In the genomic region with DNA sequence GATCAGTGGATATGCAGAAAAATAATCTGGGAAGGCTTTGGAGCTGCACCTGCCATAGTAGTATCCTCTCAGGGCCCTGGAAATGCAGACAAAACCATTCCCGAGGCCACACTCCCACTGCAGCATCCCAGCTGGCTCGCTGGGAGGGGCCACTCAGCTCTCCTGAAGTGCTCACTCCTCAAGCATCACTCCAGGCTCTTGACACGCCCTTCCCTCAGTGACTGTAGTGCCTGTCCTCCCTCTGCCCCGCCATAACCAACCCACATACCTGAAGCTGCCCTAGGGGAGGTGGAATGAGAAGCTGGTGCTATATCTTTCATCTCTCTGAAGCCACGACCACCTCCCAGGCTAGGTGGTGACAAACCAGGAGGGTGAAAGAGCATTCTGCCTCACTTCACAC, we compare ENCODE assay signal across 15 cellular contexts. TPM values are rescaled to one million over a fixed set of nuclear protein-coding genes. Genes with fewer than 3 reads are reported as not detected.
DNase-seq lines count a peak whose midpoint lies in the region; ATAC-seq and TF ChIP-seq lines count a peak whose summit lies in the region.
"Had no signal": no experiment of that assay in that cellular context is flagged by ENCODE, and none has a peak within 500 bp of the region (broad histone marks: within the 10 kb centered on the region; RNA-seq: fewer than 3 reads in every experiment).

No MANE protein-coding gene starts in this region.

- peaks cover 45% of the 10 kb centered on the region for H3K27me3 ChIP-seq in upper lobe of right lung

- no peak for TF ChIP-seq CTCF in upper lobe of right lung (IDR thresholded peaks at IDR 0.05)

- no peak overlapping the region for H3K27ac ChIP-seq in upper lobe of right lung
- H3K27ac ChIP-seq: Peyer's patch had no signal

- H3K9me3 ChIP-seq in upper lobe of right lung = no peaks in the 10 kb centered on the region
- H3K9me3 ChIP-seq: Caco-2, Peyer's patch had no signal

- DNase-seq in NCI-H748 (lab: John Stamatoyannopoulos, UW; ENCODE audit: unreplicated experiment) (peak; percentile 5), NCI-H748 treated with DMSO at 0.1 percent for 48 hours (lab: John Stamatoyannopoulos, UW) (no peak), NCI-H2107 treated with DMSO at 0.1 percent for 48 hours (lab: John Stamatoyannopoulos, UW; ENCODE audit: unreplicated experiment) (peak; percentile 88), NCI-H524 treated with DMSO at 0.1 percent for 48 hours (lab: John Stamatoyannopoulos, UW) (peak; percentile 32), upper lobe of right lung (peak; percentile 74), kidney tubule cell (ENCODE audit: low spot score) (no peak)
- DNase-seq: Caco-2, GF-D8, MM.1S, NCI-H146, Peyer's patch, Right ventricle myocardium superior had no signal

- ATAC-seq in upper lobe of right lung = peak; percentile 83
- no peak for ATAC-seq in GM18907 (IDR thresholded peaks at IDR 0.05; ENCODE audit: unreplicated experiment)
- no peak for ATAC-seq in HG03521 (IDR thresholded peaks at IDR 0.05; ENCODE audit: unreplicated experiment)
- ATAC-seq: SK-N-SH treated with all-trans-retinoic acid at 6 μM for 48 hours had no signal

- H3K36me3 ChIP-seq in upper lobe of right lung = no peaks in the 10 kb centered on the region
- H3K36me3 ChIP-seq: Peyer's patch had no signal

- peaks cover 14% of the 10 kb centered on the region for H3K4me1 ChIP-seq in upper lobe of right lung

- no peak overlapping the region for H3K4me3 ChIP-seq in upper lobe of right lung
- H3K4me3 ChIP-seq: Peyer's patch had no signal

- intact Hi-C loops in upper lobe of right lung (cut with DNase I) = no loop called here

RNA-seq across cellular contexts. Expression of gene DSCAML1, which starts 4.8 kb away (rescaled TPM):
- total RNA-seq in upper lobe of right lung = 1.3 TPM
- total RNA-seq: Caco-2 had no signal

RNA-seq across cellular contexts. Expression of gene FXYD2, which starts 32.3 kb away (rescaled TPM):
- 3.6 TPM for total RNA-seq in upper lobe of right lung

Comparison
In these comparisons a context has a peak if more than half of its experiments do, and no peak if none do; other contexts are left out.
1. DNase-seq: peak in NCI-H748 (single experiment), NCI-H2107 treated with DMSO at 0.1 percent for 48 hours (single experiment), NCI-H524 treated with DMSO at 0.1 percent for 48 hours (single experiment) and upper lobe of right lung (single experiment); none in NCI-H748 treated with DMSO at 0.1 percent for 48 hours (single experiment) and kidney tubule cell (single experiment).